Comparison of ENCODE assay signal across 8 cellular contexts in genomic region chr15:91759560-91759959, GRCh38.
"Had no signal": no experiment of that assay in that cellular context is flagged by ENCODE, and none has a peak within 500 bp of the region (broad histone marks: within the 10 kb centered on the region; RNA-seq: fewer than 3 reads in every experiment).

No MANE protein-coding gene starts in this region.

- ATAC-seq: GM23338, HCT116 had no signal

- H3K4me2 ChIP-seq: GM23338 had no signal

- H3K4me3 Mint-ChIP-seq: GM23338, H9, HFFc6 had no signal

- H3K27ac Mint-ChIP-seq: GM23338, H9, HFFc6 had no signal

- H3K4me3 ChIP-seq: GM23248, GM23338 had no signal

- DNase-seq: GM23248, GOT3, H7, H9, HCEC 1CT, HFFc6 had no signal

- H2AFZ ChIP-seq: GM23248, GM23338 had no signal

- H3K27ac ChIP-seq: GM23248 had no signal

- H3K9ac ChIP-seq: GM23248 had no signal

- H3K9me3 Mint-ChIP-seq: GM23338, H9 had no signal
